1 cellular context compared by ENCODE assay signal in genomic region chr17:48066192-48066591, GRCh38.
TF ChIP-seq lines count a peak whose summit lies in the region.

No MANE protein-coding gene starts in this region.

TF ChIP-seq in endothelial cell of umbilical vein, 7 proteins besides CTCF, POLR2A, EP300 and RAD21:
- TF ChIP-seq MAX (IDR thresholded peaks at IDR 0.05; ENCODE audit: insufficient read depth, insufficient read length) (no peak), FOS (IDR thresholded peaks at IDR 0.05; ENCODE audit: borderline replicate concordance, insufficient read depth, low read length) (no peak)
